ENCODE assay signal across 7 cellular contexts in genomic region chr15:99104788-99105515, GRCh38. TPM values are rescaled to one million over a fixed set of nuclear protein-coding genes. Genes with fewer than 3 reads are reported as not detected.
DNase-seq lines count a peak whose midpoint lies in the region; ATAC-seq and TF ChIP-seq lines count a peak whose summit lies in the region.

TSS of gene SYNM (plus strand) at chr15:99105080. CDS start at chr15:99105200, 120 bp downstream.

- H3K9me3 Mint-ChIP-seq in GM23338: no peaks in the 10 kb centered on the region

- peak within 1 kb of the TSS; percentile 63 for H3K4me3 Mint-ChIP-seq in GM23338

- H3K4me2 ChIP-seq in GM23338: peak within 1 kb of the TSS; percentile 79

- H3F3A ChIP-seq in GM23338 (replicated peaks; ENCODE audit: low read depth): 0 out of 2 replicates have a peak, but pooled peaks cover 9% of the 10 kb centered on the region

- no peaks in the 10 kb centered on the region for H3K79me2 ChIP-seq in GM23338 (replicated peaks; ENCODE audit: insufficient read depth)

- H3K4me1 ChIP-seq in GM23338 (ENCODE audit: insufficient read depth): no peaks in the 10 kb centered on the region

- H4K20me1 ChIP-seq in GM23338 (replicated peaks; ENCODE audit: insufficient read depth): peaks cover 5% of the 10 kb centered on the region; the same call in 1 of the 2 replicates

- DNase-seq in GM12865 (ENCODE audit: low read depth): peak; percentile 86
- peak; percentile 90 for DNase-seq in GM23338 (ENCODE audit: low spot score)
- peak; percentile 55 for DNase-seq in LHCN-M2 (ENCODE audit: low read depth)
- DNase-seq in dedifferentiated amniotic fluid mesenchymal stem cell (ENCODE audit: extremely low spot score): peak; percentile 28
- peak; percentile 91 for DNase-seq in left kidney (ENCODE audit: low read depth, low spot score)
- peak; percentile 26 for DNase-seq in stimulated activated CD4-positive, alpha-beta T cell treated with anti-CD3 and anti-CD28 coated beads, Interleukin-1b, Interleukin-23, amount 100 ng/mL, for 48 hours

- H3K36me3 ChIP-seq in GM23338 (ENCODE audit: insufficient read depth): no peaks in the 10 kb centered on the region

- no peaks in the 10 kb centered on the region for H3K9me2 ChIP-seq in GM23338 (ENCODE audit: insufficient read depth)

- peak; percentile 76 for ATAC-seq in GM23338
- peak; percentile 89 for ATAC-seq in SK-N-SH treated with all-trans-retinoic acid at 6 μM for 48 hours

- H3K27ac Mint-ChIP-seq in GM23338: no peak within 1 kb of the TSS

- peak within 1 kb of the TSS; percentile 91 for H2AFZ ChIP-seq in GM23338

- no peaks in the 10 kb centered on the region for H3K36me3 Mint-ChIP-seq in GM23338 (ENCODE audit: low read depth)

- peaks cover 5% of the 10 kb centered on the region; the same call in 2 of the 3 replicates for H3K4me1 Mint-ChIP-seq in GM23338

- H3K4me3 ChIP-seq in GM12865 (ENCODE audit: low read depth, low read length) (peak within 1 kb of the TSS; percentile 70), GM23338 (peak within 1 kb of the TSS; percentile 55)

- H3K27me3 Mint-ChIP-seq in GM23338 (ENCODE audit: insufficient read depth, low read depth, poor library complexity): peaks cover 43% of the 10 kb centered on the region

- peaks cover 50% of the 10 kb centered on the region for H3K27me3 ChIP-seq in GM23338 (ENCODE audit: insufficient read depth)

- no peak within 1 kb of the TSS for H3K27ac ChIP-seq in GM23338 (ENCODE audit: low read depth)

- TF ChIP-seq CTCF in GM12865 (IDR thresholded peaks at IDR 0.05; ENCODE audit: insufficient read depth, low read depth, low read length, missing control alignments): peak; percentile 81
- peak; percentile 64 to 79 for TF ChIP-seq CTCF in GM23338 (conservative IDR thresholded peaks at IDR 0.05; ENCODE audit: low read depth in 2 of 2)

TF ChIP-seq in GM23338, 12 proteins besides CTCF, POLR2A, EP300 and RAD21:
- TF ChIP-seq CREB1 (CRISPR knock-in tag; IDR thresholded peaks at IDR 0.05; ENCODE audit: low read depth) (no peak), POLR2AphosphoS5 (IDR thresholded peaks at IDR 0.05; ENCODE audit: low read depth) (peak; percentile 76)

TF ChIP-seq in SK-N-SH treated with all-trans-retinoic acid at 6 μM for 48 hours, 23 proteins besides CTCF, POLR2A, EP300 and RAD21:
- no peak for TF ChIP-seq TOX (CRISPR knock-in tag; IDR thresholded peaks at IDR 0.05; ENCODE audit: borderline replicate concordance)
- no peak for TF ChIP-seq ZNF565 (CRISPR knock-in tag; conservative IDR thresholded peaks at IDR 0.05; ENCODE audit: low read depth)
- no peak for TF ChIP-seq GLIS3 (CRISPR knock-in tag; IDR thresholded peaks at IDR 0.05)
- no peak for TF ChIP-seq CSDC2 (CRISPR knock-in tag; IDR thresholded peaks at IDR 0.05)
- no peak for TF ChIP-seq ZC3H10 (CRISPR knock-in tag; IDR thresholded peaks at IDR 0.05)
- TF ChIP-seq ZFP3 (CRISPR knock-in tag; IDR thresholded peaks at IDR 0.05): 0 out of 2 replicates have a peak, but pooled peaks have one; percentile 12
- no peak for TF ChIP-seq ZFP30 (CRISPR knock-in tag; IDR thresholded peaks at IDR 0.05)
- TF ChIP-seq BACH2 (CRISPR knock-in tag; IDR thresholded peaks at IDR 0.05; ENCODE audit: borderline replicate concordance): no peak
- no peak for TF ChIP-seq PPARA (CRISPR knock-in tag; IDR thresholded peaks at IDR 0.05; ENCODE audit: borderline replicate concordance)
- no peak for TF ChIP-seq ISL1 (CRISPR knock-in tag; IDR thresholded peaks at IDR 0.05)
- no peak for TF ChIP-seq ESRRG (CRISPR knock-in tag; IDR thresholded peaks at IDR 0.05)
- TF ChIP-seq PATZ1 (CRISPR knock-in tag; IDR thresholded peaks at IDR 0.05; ENCODE audit: borderline replicate concordance): no peak
- TF ChIP-seq RARB (CRISPR knock-in tag; IDR thresholded peaks at IDR 0.05): no peak
- TF ChIP-seq TCF4 (CRISPR knock-in tag; IDR thresholded peaks at IDR 0.05; ENCODE audit: borderline replicate concordance): no peak
- no peak for TF ChIP-seq ZNF70 (CRISPR knock-in tag; IDR thresholded peaks at IDR 0.05)
- TF ChIP-seq SNAI2 (CRISPR knock-in tag; IDR thresholded peaks at IDR 0.05): peak; percentile 47; the same call in 1 of the 2 replicates
- TF ChIP-seq ZNF8 (CRISPR knock-in tag; IDR thresholded peaks at IDR 0.05): no peak
- no peak for TF ChIP-seq CSRNP3 (CRISPR knock-in tag; IDR thresholded peaks at IDR 0.05)

RNA-seq across cellular contexts. Expression of gene SYNM, which starts in this region (rescaled TPM):
- total RNA-seq in GM23338 (2014; rRNA removed; shearing (Covaris generic)): 2.9 and 3.5 TPM in 2 replicates
- 0.73 and 0.74 TPM in 2 replicates for polyA plus RNA-seq in GM23338 (2016; fragmentation: Nextera tagmentation; extraction: Ambion mirVana)
- total RNA-seq in LHCN-M2 (2014; rRNA removed): 5.2 and 5.6 TPM in 2 replicates
- polyA plus RNA-seq in LHCN-M2 (2012): 5.2 TPM

Comparison
In these comparisons a context has a peak if more than half of its experiments do, and no peak if none do; other contexts are left out.
1. DNase-seq: peak in every context shown above with its lines; median percentile 91 in left kidney; 90 in GM23338; 86 in GM12865; 55 in LHCN-M2; 28 in dedifferentiated amniotic fluid mesenchymal stem cell; 26 in stimulated activated CD4-positive, alpha-beta T cell treated with anti-CD3 and anti-CD28 coated beads, Interleukin-1b, Interleukin-23, amount 100 ng/mL, for 48 hours.